In the genomic region with DNA sequence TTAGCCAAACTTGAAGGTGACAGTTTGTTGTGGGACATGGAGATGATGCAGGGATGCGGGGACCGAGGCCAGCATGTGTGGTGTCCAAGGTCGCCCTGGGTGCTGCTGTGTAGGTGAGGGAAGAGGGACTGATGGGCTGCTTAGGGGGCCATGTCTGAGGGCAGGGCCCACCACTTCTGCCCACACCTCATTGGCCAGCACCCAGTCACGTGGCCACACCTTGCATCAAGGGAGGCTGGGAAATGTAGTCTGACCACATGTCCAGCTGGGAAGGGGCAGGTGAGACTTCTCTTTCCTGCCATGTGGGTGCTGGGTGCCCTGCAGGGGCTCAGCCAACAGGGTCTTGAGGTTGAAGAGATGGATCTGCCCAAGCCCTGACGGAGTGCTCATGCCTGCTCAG, we compare ENCODE assay signal across 15 cellular contexts.
DNase-seq lines count a peak whose midpoint lies in the region; ATAC-seq and TF ChIP-seq lines count a peak whose summit lies in the region.
"Had no signal": no experiment of that assay in that cellular context is flagged by ENCODE, and none has a peak within 500 bp of the region (broad histone marks: within the 10 kb centered on the region; RNA-seq: fewer than 3 reads in every experiment).

No MANE protein-coding gene starts in this region.

- H3K4me3 Mint-ChIP-seq in H9 (no peak overlapping the region), mesothelial cell of epicardium (no peak overlapping the region)
- H3K4me3 Mint-ChIP-seq: activated CD8-positive, alpha-beta memory T cell treated with anti-CD3 and anti-CD28 coated beads, Interleukin-2, amount 10 ng/mL, durations not matched to agents 7 days and 5 days; immature natural killer cell; naive thymus-derived CD8-positive, alpha-beta T cell had no signal

- no peak overlapping the region for H3K18ac ChIP-seq in H9 (ENCODE audit: insufficient read length, low read depth, low read length)

- H3K4ac ChIP-seq in H9 (ENCODE audit: low read depth, low read length), result no peak overlapping the region

- H4K91ac ChIP-seq in H9 (ENCODE audit: insufficient read length, low read depth, low read length), result no peak overlapping the region

- no peak overlapping the region for H4K5ac ChIP-seq in H9 (ENCODE audit: insufficient read length, low read depth, low read length)

- H3K23me2 ChIP-seq in H9 (ENCODE audit: insufficient read length, low read depth, low read length, poor library complexity, severe bottlenecking), result no peaks in the 10 kb centered on the region

- H2BK15ac ChIP-seq in H9 (ENCODE audit: low read depth, low read length), result no peak overlapping the region

- H3K4me1 ChIP-seq in H9 (ENCODE audit: insufficient read depth, low read length), result no peaks in the 10 kb centered on the region

- no peak overlapping the region for H3K14ac ChIP-seq in H9 (ENCODE audit: insufficient read depth, low read length)

- no peak overlapping the region for H2BK5ac ChIP-seq in H9 (ENCODE audit: insufficient read length, low read length)

- no peaks in the 10 kb centered on the region for H4K20me1 ChIP-seq in H9 (ENCODE audit: control insufficient read depth, insufficient read depth, insufficient read length)

- H3K23ac ChIP-seq in H9 (ENCODE audit: insufficient read length, low read depth, low read length), result no peak overlapping the region

- H2AFZ ChIP-seq in H9 (ENCODE audit: low read length), result no peak overlapping the region

- no CpG with 5 or more reads among the region's 5 CpGs for WGBS in H9 (ENCODE audit: extremely low coverage, insufficient read length, low lambda C conversion rate)

- peak; percentile 40 for DNase-seq in EH (ENCODE audit: low read depth)
- DNase-seq in H9, result peak; percentile 60
- peak; percentile 56 for DNase-seq in astrocyte of the hippocampus (ENCODE audit: low read depth, low spot score)
- DNase-seq in mesothelial cell of epicardium (ENCODE audit: low spot score in 2 of 2, unreplicated experiment in 2 of 2), result no peak
- no peak for DNase-seq in coronary artery (ENCODE audit: low spot score)
- DNase-seq: activated CD8-positive, alpha-beta memory T cell treated with anti-CD3 and anti-CD28 coated beads, Interleukin-2, amount 10 ng/mL, durations not matched to agents 7 days and 5 days; amniotic stem cell; immature natural killer cell; naive thymus-derived CD8-positive, alpha-beta T cell; NCI-H2081; spleen; stimulated activated CD8-positive, alpha-beta memory T cell treated with anti-CD3 and anti-CD28 coated beads, Interleukin-4, amount 100 ng/mL, for 48 hours; T1000 had no signal

- H3K79me1 ChIP-seq in H9 (ENCODE audit: insufficient read depth, low read depth, low read length, poor library complexity, severe bottlenecking), result no peaks in the 10 kb centered on the region

- no peak overlapping the region; a peak in 1 of 7 replicates for H3K27ac Mint-ChIP-seq in H9
- peak overlapping the region; percentile 50 for H3K27ac Mint-ChIP-seq in mesothelial cell of epicardium
- H3K27ac Mint-ChIP-seq: activated CD8-positive, alpha-beta memory T cell treated with anti-CD3 and anti-CD28 coated beads, Interleukin-2, amount 10 ng/mL, durations not matched to agents 7 days and 5 days had no signal

- no peak overlapping the region for H4K8ac ChIP-seq in H9 (replicated peaks; ENCODE audit: insufficient read length, low read depth, low read length)

- H3K4me3 ChIP-seq in coronary artery, result no peak overlapping the region
- H3K4me3 ChIP-seq: spleen had no signal

- H3K36me3 Mint-ChIP-seq in H9 (ENCODE audit: insufficient read depth in 1 of 3, low read depth in 3 of 3) (peaks cover 19 to 34% (median 27%) of the 10 kb centered on the region in 3 experiments), mesothelial cell of epicardium (peaks cover 29% of the 10 kb centered on the region)

- TF ChIP-seq CTCF in H9 (conservative IDR thresholded peaks at IDR 0.05) (no peak), mesothelial cell of epicardium (IDR thresholded peaks at IDR 0.05; ENCODE audit: unreplicated experiment) (no peak), coronary artery (IDR thresholded peaks at IDR 0.05) (no peak)

- H3K9me3 Mint-ChIP-seq in H9, result peaks cover 12 to 16% of the 10 kb centered on the region in 2 experiments
- H3K9me3 Mint-ChIP-seq in mesothelial cell of epicardium, result peaks cover 2% of the 10 kb centered on the region

- no peak overlapping the region for H3K4me2 ChIP-seq in H9 (ENCODE audit: insufficient read depth, insufficient read length, low read length)

- no peaks in the 10 kb centered on the region for H3K27me3 ChIP-seq in H9 (ENCODE audit: insufficient read depth, low read length)
- H3K27me3 ChIP-seq: spleen had no signal

- H3K79me2 ChIP-seq in H9 (ENCODE audit: insufficient read depth, low read length), result no peaks in the 10 kb centered on the region

- H3K9ac ChIP-seq in H9 (ENCODE audit: extremely low read depth, insufficient read length, low read length), result no peak overlapping the region

- H3K9me3 ChIP-seq in H9 (ENCODE audit: control insufficient read depth, low read depth, low read length), result no peaks in the 10 kb centered on the region

- no peak overlapping the region for H3K27ac ChIP-seq in H9 (ENCODE audit: insufficient read length, low read depth, low read length)
- no peak overlapping the region for H3K27ac ChIP-seq in coronary artery
- H3K27ac ChIP-seq: spleen had no signal

- H3K27me3 Mint-ChIP-seq in H9 (ENCODE audit: low read depth) (no peaks in the 10 kb centered on the region), mesothelial cell of epicardium (ENCODE audit: low read depth) (no peaks in the 10 kb centered on the region)
- H3K27me3 Mint-ChIP-seq: activated CD8-positive, alpha-beta memory T cell treated with anti-CD3 and anti-CD28 coated beads, Interleukin-2, amount 10 ng/mL, durations not matched to agents 7 days and 5 days; naive thymus-derived CD8-positive, alpha-beta T cell had no signal

- H2BK12ac ChIP-seq in H9 (ENCODE audit: insufficient read length, low read depth, low read length), result no peak overlapping the region

- no peak overlapping the region for H3T11ph ChIP-seq in H9 (ENCODE audit: low read length)

- no peak overlapping the region for H2BK20ac ChIP-seq in H9 (ENCODE audit: low read depth, low read length, poor library complexity, severe bottlenecking)

- no peak overlapping the region for H2BK120ac ChIP-seq in H9 (ENCODE audit: low read depth, low read length, poor library complexity, severe bottlenecking)

- peaks cover 3 to 27% of the 10 kb centered on the region in 2 experiments for H3K4me1 Mint-ChIP-seq in H9
- H3K4me1 Mint-ChIP-seq in mesothelial cell of epicardium, result peaks cover 4% of the 10 kb centered on the region
- H3K4me1 Mint-ChIP-seq: activated CD8-positive, alpha-beta memory T cell treated with anti-CD3 and anti-CD28 coated beads, Interleukin-2, amount 10 ng/mL, durations not matched to agents 7 days and 5 days had no signal

- no peak for ATAC-seq in GM18873 (IDR thresholded peaks at IDR 0.05; ENCODE audit: low FRiP score, unreplicated experiment)
- ATAC-seq in GM21360 (IDR thresholded peaks at IDR 0.05; ENCODE audit: unreplicated experiment), result no peak
- ATAC-seq: activated CD8-positive, alpha-beta memory T cell treated with anti-CD3 and anti-CD28 coated beads, Interleukin-2, amount 10 ng/mL, durations not matched to agents 7 days and 5 days; naive thymus-derived CD8-positive, alpha-beta T cell had no signal

- no peak overlapping the region for H3K56ac ChIP-seq in H9 (ENCODE audit: insufficient read length, low read depth, low read length)

- no peak overlapping the region for H2AK5ac ChIP-seq in H9 (ENCODE audit: insufficient read length, low read length)

Comparison
In these comparisons a context has a peak if more than half of its experiments do, and no peak if none do; other contexts are left out.
1. DNase-seq: peak in EH (single experiment), H9 (single experiment) and astrocyte of the hippocampus (single experiment); none in mesothelial cell of epicardium (0 of 2) and coronary artery (single experiment).